ENCODE assay signal across 8 cellular contexts in the genomic region with DNA sequence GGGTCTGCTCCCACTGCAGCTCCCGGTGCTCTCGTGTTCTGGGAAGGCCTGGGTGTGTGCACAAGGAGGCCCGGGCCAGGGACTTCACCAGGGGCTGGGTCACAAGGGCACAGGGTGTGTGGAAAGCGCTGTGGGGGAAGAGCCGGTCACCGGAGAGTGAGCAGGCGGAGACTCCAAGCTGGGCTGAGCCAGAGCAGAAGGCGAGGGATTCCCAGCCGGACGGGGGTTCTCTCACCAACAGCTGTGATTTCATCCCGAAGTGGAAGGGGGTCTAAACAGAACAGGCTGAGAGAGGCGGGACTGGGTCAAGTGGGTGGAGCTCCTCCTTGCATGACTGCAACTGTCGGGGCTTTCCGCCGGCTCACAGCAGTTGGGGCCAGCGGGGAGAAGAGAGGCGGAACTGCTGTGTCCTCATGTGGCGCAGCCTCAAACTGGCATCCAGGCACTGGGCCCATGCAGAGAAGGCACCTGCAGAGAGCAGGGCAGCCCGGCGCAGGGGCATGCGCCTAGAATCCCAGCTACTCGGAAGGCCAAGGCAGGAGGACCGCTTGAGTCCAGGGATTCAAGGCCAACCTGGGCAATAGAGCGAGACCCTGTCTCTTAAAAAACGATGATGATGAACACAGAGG. TPM values are rescaled to one million over a fixed set of nuclear protein-coding genes. Genes with fewer than 3 reads are reported as not detected.
A peak's percentile ranks its signal among the peaks of the same experiment; 100 is the strongest.
DNase-seq lines count a peak whose midpoint lies in the region; ATAC-seq and TF ChIP-seq lines count a peak whose summit lies in the region.

No MANE protein-coding gene starts in this region.

- peak; percentile 59 for ATAC-seq in HG02642 (IDR thresholded peaks at IDR 0.05; ENCODE audit: poor library complexity, unreplicated experiment)

- DNase-seq in GM13977 (ENCODE audit: low spot score), result peak; percentile 88
- peak; percentile 94 for DNase-seq in OCI-LY7 (ENCODE audit: low spot score)
- peak; percentile 93 for DNase-seq in activated naive CD4-positive, alpha-beta T cell treated with anti-CD3 and anti-CD28 coated beads for 36 hours
- peak; percentile 60 for DNase-seq in medulla oblongata (ENCODE audit: extremely low spot score)
- DNase-seq in stimulated activated CD8-positive, alpha-beta memory T cell treated with anti-CD3 and anti-CD28 coated beads, Interleukin-7, amount 100 ng/mL, for 24 hours (ENCODE audit: low read depth), result peak; percentile 68
- DNase-seq in COLO829 (ENCODE audit: low spot score), result no peak
- DNase-seq in NCI-H128 (lab: John Stamatoyannopoulos, UW; ENCODE audit: unreplicated experiment), result no peak

- H4K20me1 ChIP-seq in OCI-LY7 (ENCODE audit: insufficient read depth, low read length), result no peaks in the 10 kb centered on the region

- H3K4me3 ChIP-seq in OCI-LY7 (ENCODE audit: low read depth, low read length, poor library complexity, severe bottlenecking), result peak overlapping the region; percentile 52

- peak overlapping the region; percentile 77 for H3K4me3 Mint-ChIP-seq in activated naive CD4-positive, alpha-beta T cell treated with anti-CD3 and anti-CD28 coated beads for 36 hours

- TF ChIP-seq CTCF in GM13977 (IDR thresholded peaks at IDR 0.05; ENCODE audit: extremely low read depth, insufficient read depth, missing control alignments) (no peak), OCI-LY7 (conservative IDR thresholded peaks at IDR 0.05; ENCODE audit: low read length) (no peak)

- H3K27me3 Mint-ChIP-seq in activated naive CD4-positive, alpha-beta T cell treated with anti-CD3 and anti-CD28 coated beads for 36 hours (ENCODE audit: low read depth), result no peaks in the 10 kb centered on the region

- H3K36me3 ChIP-seq in OCI-LY7 (ENCODE audit: insufficient read depth, low read length), result peaks cover 62% of the 10 kb centered on the region

- peak overlapping the region; percentile 97 for H3K4me2 ChIP-seq in OCI-LY7 (ENCODE audit: low read length)

- H3K27ac Mint-ChIP-seq in activated naive CD4-positive, alpha-beta T cell treated with anti-CD3 and anti-CD28 coated beads for 36 hours, result peak overlapping the region; percentile 100

- H3K27ac ChIP-seq in OCI-LY7 (ENCODE audit: low read depth, low read length, poor library complexity, severe bottlenecking), result peak overlapping the region; percentile 97

- no peaks in the 10 kb centered on the region for H3K9me2 ChIP-seq in OCI-LY7 (ENCODE audit: insufficient read depth, low read length)

- peaks cover 22% of the 10 kb centered on the region for H3K36me3 Mint-ChIP-seq in activated naive CD4-positive, alpha-beta T cell treated with anti-CD3 and anti-CD28 coated beads for 36 hours (ENCODE audit: low read depth)

- no TSS peak for BruUV-seq in OCI-LY7 (replicated peaks; lab: Mats Ljungman, UMichigan)

- H2AFZ ChIP-seq in OCI-LY7 (ENCODE audit: low read length), result no peak overlapping the region

- no peaks in the 10 kb centered on the region for H3K9me3 Mint-ChIP-seq in activated naive CD4-positive, alpha-beta T cell treated with anti-CD3 and anti-CD28 coated beads for 36 hours

- in situ Hi-C loops in GM13977 (cut with MboI; ENCODE audit: low pct_unique_long_range_greater_than_20kb, low sequenced_read_pairs, unreplicated experiment), result no loop called here

- intact Hi-C loops in OCI-LY7 (cut with micrococcal nuclease; ENCODE audit: unreplicated experiment), result loop anchor here (1.0 kb wide), 3 partner anchors 13 to 20 kb away; no protein-coding TSS in a partner anchor
- intact Hi-C loops in activated naive CD4-positive, alpha-beta T cell treated with anti-CD3 and anti-CD28 coated beads for 36 hours (cut with micrococcal nuclease), result loop anchor here (1.0 kb wide), 2 partner anchors 10 to 29 kb away; a partner anchor contains a TSS

- POLR2A ChIA-PET in OCI-LY7 (lab: Charles Lee), result interaction anchor here (0.8 to 4.6 kb wide), 13 partner anchors 9 to 441 kb away, joined by 3 to 40 read pairs (median 5); no protein-coding TSS in a partner anchor

- no peaks in the 10 kb centered on the region for H3K9me3 ChIP-seq in OCI-LY7 (ENCODE audit: low read length)

- CTCF ChIA-PET in OCI-LY7 (lab: Charles Lee; ENCODE audit: unreplicated experiment), result interaction anchor here (0.9 to 1.5 kb wide), 3 partner anchors 13 to 21 kb away, joined by 3 to 4 read pairs (median 3); no protein-coding TSS in a partner anchor
- CTCF ChIA-PET in activated naive CD4-positive, alpha-beta T cell treated with anti-CD3 and anti-CD28 coated beads for 36 hours (lab: Charles Lee), result interaction anchor here (0.9 to 3.4 kb wide), 8 partner anchors 8 to 38 kb away, joined by 3 to 17 read pairs (median 3); a partner anchor contains a TSS

- peaks cover 96% of the 10 kb centered on the region for H3K4me1 ChIP-seq in OCI-LY7 (ENCODE audit: insufficient read depth, low read length, poor library complexity, severe bottlenecking)

- peaks cover 67% of the 10 kb centered on the region for H3K4me1 Mint-ChIP-seq in activated naive CD4-positive, alpha-beta T cell treated with anti-CD3 and anti-CD28 coated beads for 36 hours (ENCODE audit: low read depth)

- peaks cover 13% of the 10 kb centered on the region; the same call in 1 of the 2 replicates for H3K79me2 ChIP-seq in OCI-LY7 (ENCODE audit: insufficient read depth, low read depth, low read length)

RNA-seq across cellular contexts. Expression of a gene that starts 7.6 kb away (rescaled TPM):
- total RNA-seq in OCI-LY7 (2014; rRNA removed; shearing (Covaris generic)), result 130 and 149 TPM in 2 replicates
- 230 and 263 TPM in 2 replicates for total RNA-seq in OCI-LY7 (2022)
- total RNA-seq in activated naive CD4-positive, alpha-beta T cell treated with anti-CD3 and anti-CD28 coated beads for 36 hours, result 10 to 100 TPM; 15.4 to 16.4 TPM

RNA-seq across cellular contexts. Expression of a gene that starts 29.6 kb away (rescaled TPM):
- total RNA-seq in OCI-LY7 (2014; rRNA removed; shearing (Covaris generic)), result 47.1 and 60.7 TPM in 2 replicates
- 42.5 and 48.2 TPM in 2 replicates for total RNA-seq in OCI-LY7 (2022)
- total RNA-seq in activated naive CD4-positive, alpha-beta T cell treated with anti-CD3 and anti-CD28 coated beads for 36 hours, result 10 to 100 TPM; 17.8 to 18.5 TPM

RNA-seq across cellular contexts. Expression of a gene that starts 38.9 kb away (rescaled TPM):
- total RNA-seq in OCI-LY7 (2014; rRNA removed; shearing (Covaris generic)), result 17.5 and 23.6 TPM in 2 replicates
- total RNA-seq in OCI-LY7 (2022), result 12.1 and 13.3 TPM in 2 replicates
- total RNA-seq in activated naive CD4-positive, alpha-beta T cell treated with anti-CD3 and anti-CD28 coated beads for 36 hours, result 1 to 10 TPM; 5.7 to 6.4 TPM

RNA-seq across cellular contexts. Expression of a gene that starts 39.0 kb away (rescaled TPM):
- 63.1 and 68.2 TPM in 2 replicates for total RNA-seq in OCI-LY7 (2014; rRNA removed; shearing (Covaris generic))
- total RNA-seq in OCI-LY7 (2022), result 37.7 and 39.1 TPM in 2 replicates
- 10 to 100 TPM in 1 of 2 experiments, 1 to 10 TPM in 1; 9.4 to 11.0 TPM for total RNA-seq in activated naive CD4-positive, alpha-beta T cell treated with anti-CD3 and anti-CD28 coated beads for 36 hours

RNA-seq across cellular contexts. Expression of a gene that starts 53.0 kb away (rescaled TPM):
- 58.1 and 62.4 TPM in 2 replicates for total RNA-seq in OCI-LY7 (2014; rRNA removed; shearing (Covaris generic))
- total RNA-seq in OCI-LY7 (2022), result 62.9 and 68.6 TPM in 2 replicates
- 10 to 100 TPM; 43.9 to 47.1 TPM for total RNA-seq in activated naive CD4-positive, alpha-beta T cell treated with anti-CD3 and anti-CD28 coated beads for 36 hours

Comparison
In these comparisons a context has a peak if more than half of its experiments do, and no peak if none do; other contexts are left out.
1. DNase-seq: peak in GM13977 (single experiment), OCI-LY7 (single experiment), activated naive CD4-positive, alpha-beta T cell treated with anti-CD3 and anti-CD28 coated beads for 36 hours (single experiment), medulla oblongata (single experiment) and stimulated activated CD8-positive, alpha-beta memory T cell treated with anti-CD3 and anti-CD28 coated beads, Interleukin-7, amount 100 ng/mL, for 24 hours (single experiment); none in COLO829 (single experiment) and NCI-H128 (single experiment).
2. RNA of a gene that starts 7.6 kb away (total RNA-seq): 130 to 263 TPM in OCI-LY7; 15.4 to 16.4 TPM in activated naive CD4-positive, alpha-beta T cell treated with anti-CD3 and anti-CD28 coated beads for 36 hours; every median in the first group is over 4 times any median in the second.